ENCODE assay signal across 10 cellular contexts in the genomic region with DNA sequence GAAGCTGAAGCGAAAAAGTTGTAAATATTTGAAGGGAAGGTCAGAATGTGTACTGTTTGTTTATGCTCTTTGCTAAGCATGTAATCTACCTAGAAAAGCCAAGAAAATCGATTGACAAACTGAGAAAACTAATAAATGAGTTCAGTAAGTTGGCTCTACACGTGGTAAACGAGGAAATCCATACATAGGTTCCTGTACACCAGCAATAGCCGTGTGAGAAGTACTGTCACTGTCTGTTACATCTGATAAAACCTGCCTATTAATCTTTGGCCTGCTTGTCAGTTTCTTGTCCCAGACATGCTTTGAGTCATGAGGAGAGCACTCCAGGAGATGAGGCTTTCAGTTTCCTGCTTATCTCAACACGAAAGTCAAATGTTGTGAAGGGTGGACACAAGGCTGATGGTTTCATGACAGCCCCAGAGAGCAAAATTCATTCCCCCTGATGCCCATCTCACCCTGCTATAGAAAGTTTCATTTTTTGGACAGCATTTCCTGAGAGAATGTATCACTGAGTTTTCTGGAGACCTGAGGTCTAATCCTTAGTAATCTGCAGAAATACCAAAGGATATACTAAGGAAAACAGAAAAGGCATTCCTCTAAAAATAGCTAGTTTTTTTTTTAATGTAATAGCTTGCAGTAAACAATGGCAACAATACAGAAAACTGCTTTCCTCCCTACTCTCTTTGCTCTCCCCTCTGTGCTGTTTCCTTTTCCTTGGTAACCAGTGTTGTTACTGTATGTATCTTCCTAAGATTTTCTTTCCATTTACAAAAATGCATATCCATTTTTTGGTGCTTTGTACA. TPM values are rescaled to one million over a fixed set of nuclear protein-coding genes. Genes with fewer than 3 reads are reported as not detected.
A peak's percentile ranks its signal among the peaks of the same experiment; 100 is the strongest.
DNase-seq lines count a peak whose midpoint lies in the region; ATAC-seq, FAIRE-seq and TF ChIP-seq lines count a peak whose summit lies in the region.
"Had no signal": no experiment of that assay in that cellular context is flagged by ENCODE, and none has a peak within 500 bp of the region (broad histone marks: within the 10 kb centered on the region; RNA-seq: fewer than 3 reads in every experiment).

No MANE protein-coding gene starts in this region.

- peaks cover 68% of the 10 kb centered on the region for H3K79me2 ChIP-seq in K562 (ENCODE audit: control insufficient read depth, insufficient read depth, low read length)

- no peaks in the 10 kb centered on the region for H3K36me3 ChIP-seq in K562 (ENCODE audit: control insufficient read depth, insufficient read depth, low read length)
- H3K36me3 ChIP-seq: heart right ventricle had no signal

- peaks cover 5 to 22% of the 10 kb centered on the region in 2 experiments; a peak in 4 of 5 replicates for H3K4me1 ChIP-seq in K562 (replicated peaks in 1 of 2; ENCODE audit: control insufficient read depth in 2 of 2, insufficient read depth in 2 of 2, low read length in 2 of 2)

- H3K9me3 ChIP-seq in K562 (replicated peaks; ENCODE audit: control insufficient read depth, insufficient read depth, low read depth, low read length): no peaks in the 10 kb centered on the region

- ATAC-seq in HG03135 (IDR thresholded peaks at IDR 0.05; ENCODE audit: unreplicated experiment) (peak; percentile 68), K562 (peak; percentile 90), omental fat pad (ENCODE audit: low FRiP score) (peak; percentile 51)

- peak; percentile 25 for DNase-seq in GM19239 (ENCODE audit: insufficient read length, low spot score)
- DNase-seq in K562 (ENCODE audit: extremely low read depth in 1 of 4, low spot score in 3 of 4): peak; percentile 22 to 88 (median 54)
- no peak for DNase-seq in omental fat pad (ENCODE audit: low spot score)
- DNase-seq in KG1 (lab: John Stamatoyannopoulos, UW): no peak
- no peak for DNase-seq in NCI-H510A (lab: John Stamatoyannopoulos, UW)
- DNase-seq in iPS-NIHi7 (ENCODE audit: extremely low spot score): no peak
- no peak for DNase-seq in frontal cortex (ENCODE audit: low spot score in 2 of 2)
- DNase-seq: activated CD4-positive, alpha-beta T cell treated with anti-CD3 and anti-CD28 coated beads, Interleukin-2, amount 10 ng/mL, durations not matched to agents 24 days and 14 days; heart right ventricle had no signal

- 2% methylated on average over 6 of the region's 6 CpGs for WGBS in K562 (ENCODE audit: insufficient coverage, low coverage, missing lambda C conversion rate)

- CTCF ChIA-PET in K562 (lab: Yijun Ruan, JAX; ENCODE audit: low intra/inter-chr PET ratio): no interaction called here

- H3K4me3 ChIP-seq in K562: no peak overlapping the region
- H3K4me3 ChIP-seq: heart right ventricle had no signal

- peak overlapping the region; percentile 90 for H2AFZ ChIP-seq in K562 (ENCODE audit: low read depth, low read length)

- no peaks in the 10 kb centered on the region for H3K9me1 ChIP-seq in K562 (ENCODE audit: control insufficient read depth, insufficient read depth, low read length)

- peak overlapping the region; percentile 19 to 61; a peak in 3 of 4 replicates for H3K9ac ChIP-seq in K562 (ENCODE audit: insufficient read depth in 1 of 2, low read depth in 2 of 2, low read length in 2 of 2)

- no TSS peak for BruUV-seq in K562 (replicated peaks; lab: Mats Ljungman, UMichigan)

- peak; percentile 83 for TF ChIP-seq EP300 in K562 (IDR thresholded peaks at IDR 0.05; ENCODE audit: low read length)

- H3K27ac ChIP-seq in K562 (ENCODE audit: extremely low read depth, low read depth, low read length): peak overlapping the region; percentile 90

- H3K27me3 ChIP-seq in K562 (ENCODE audit: control insufficient read depth in 2 of 2, insufficient read depth in 2 of 2, low read length in 2 of 2): no peaks in the 10 kb centered on the region

- TF ChIP-seq CTCF in K562 (IDR thresholded peaks at IDR 0.05 in 2 of 3, conservative IDR thresholded peaks at IDR 0.05 in 1 of 3; ENCODE audit: insufficient read depth in 2 of 3, low read depth in 1 of 3, low read length in 3 of 3) (no peak), omental fat pad (IDR thresholded peaks at IDR 0.05) (no peak)

- H4K20me1 ChIP-seq in K562 (replicated peaks; ENCODE audit: control insufficient read depth, insufficient read depth, low read length): no peaks in the 10 kb centered on the region

- POLR2A ChIA-PET in K562 (lab: Yijun Ruan, JAX): interaction anchor here (0.7 kb wide), 1 partner anchor 18 kb away, joined by 5 read pairs; no protein-coding TSS in a partner anchor

- intact Hi-C loops in K562 (cut with micrococcal nuclease): no loop called here

- peak overlapping the region; percentile 61 for H3K4me2 ChIP-seq in K562 (ENCODE audit: insufficient read depth, low read length)

- peak; percentile 64 for FAIRE-seq in GM19239 (lab: Jason Lieb, UNC)
- peak; percentile 99 for FAIRE-seq in K562 (lab: Jason Lieb, UNC)
- FAIRE-seq in frontal cortex (lab: Jason Lieb, UNC): no peak

- 0 out of 4 replicates have a peak, but pooled peaks of 1 of the 2 experiments have one; percentile 12 for TF ChIP-seq RAD21 in K562 (CRISPR knock-in tag; conservative IDR thresholded peaks at IDR 0.05 in 1 of 2, IDR thresholded peaks at IDR 0.05 in 1 of 2)

- no peak for TF ChIP-seq POLR2A in K562 (conservative IDR thresholded peaks at IDR 0.05)

- in situ Hi-C loops in K562 (cut with MboI): no loop called here

TF ChIP-seq in K562, 482 proteins besides CTCF, POLR2A, EP300 and RAD21 (continues in another document):
- TF ChIP-seq KAT8 (IDR thresholded peaks at IDR 0.05; ENCODE audit: low read depth): no peak
- TF ChIP-seq SMARCE1 (IDR thresholded peaks at IDR 0.05): peak; percentile 79
- no peak for TF ChIP-seq NFXL1 (CRISPR knock-in tag; IDR thresholded peaks at IDR 0.05)
- TF ChIP-seq ZNF347 (CRISPR knock-in tag; IDR thresholded peaks at IDR 0.05; ENCODE audit: low read depth): no peak
- TF ChIP-seq HDAC1 (IDR thresholded peaks at IDR 0.05): peak in 1 of 2 experiments; percentile 83; a peak in 2 of 4 replicates
- no peak for TF ChIP-seq CUX1 (CRISPR knock-in tag; IDR thresholded peaks at IDR 0.05)
- no peak for TF ChIP-seq SMARCA5 (IDR thresholded peaks at IDR 0.05)
- TF ChIP-seq MECOM (CRISPR knock-in tag; IDR thresholded peaks at IDR 0.05): peak; percentile 98
- peak in 1 of 2 experiments; percentile 32; a peak in 1 of 4 replicates for TF ChIP-seq ARNT (IDR thresholded peaks at IDR 0.05)
- TF ChIP-seq ZSCAN29 (IDR thresholded peaks at IDR 0.05): no peak
- no peak for TF ChIP-seq ZBTB1 (CRISPR knock-in tag; IDR thresholded peaks at IDR 0.05; ENCODE audit: borderline replicate concordance, low read depth)
- peak; percentile 65; the same call in 1 of the 2 replicates for TF ChIP-seq ZEB2 (IDR thresholded peaks at IDR 0.05)

RNA-seq across cellular contexts. Expression of gene BMPR1A, which starts 18.8 kb away (rescaled TPM):
- total RNA-seq in K562 (2011; cell fraction: chromatin; rRNA removed; ENCODE audit: low replicate concordance): 13.1 and 30.9 TPM in 2 replicates
- 5.5 and 9.3 TPM in 2 replicates for total RNA-seq in K562 (2011; cell fraction: nucleolus; rRNA removed)
- 16.1 and 21.3 TPM in 2 replicates for total RNA-seq in K562 (2011; cell fraction: nucleoplasm; rRNA removed)
- total RNA-seq in K562 (2014; rRNA removed) (6.8 and 7.0 TPM in 2 replicates), K562 (2014; rRNA removed; fragmentation: Illumina TruSeq; extraction: Trizol) (15.3 and 20.0 TPM in 2 replicates), K562 (2015; rRNA removed; fragmentation: Illumina TruSeq; extraction: Trizol) (16.7 and 17.5 TPM in 2 replicates), K562 (2021) (14.2 and 15.6 TPM in 2 replicates), omental fat pad (10 to 100 TPM; 26.5 to 44.9 (median 37.1) TPM), frontal cortex (46.5 TPM)
- polyA plus RNA-seq in K562 (2011; rRNA removed) (8.6 and 9.7 TPM in 2 replicates), K562 (2014; fragmentation: Illumina TruSeq; extraction: Trizol) (8.9 and 9.1 TPM in 2 replicates), K562 (2014; fragmentation: Nextera tagmentation; extraction: Ambion mirVana) (1 to 10 TPM; 1.6 to 1.9 TPM), K562 (2014; rRNA removed) (5.8 and 7.4 TPM in 2 replicates)
- 2.1 and 4.3 TPM in 2 replicates for polyA plus RNA-seq in K562 (2011; cell fraction: cytosol; rRNA removed)
- polyA plus RNA-seq in K562 (2011; cell fraction: nucleus; rRNA removed): 3.5 and 5.3 TPM in 2 replicates
- polyA plus RNA-seq in K562 (2012): 7.6 and 7.8 TPM in 2 replicates
- 34.1 and 45.2 TPM in 2 replicates for polyA minus RNA-seq in K562 (2011; rRNA and poly(A)+ RNA removed)
- 7.3 and 9.7 TPM in 2 replicates for polyA minus RNA-seq in K562 (2011; cell fraction: cytosol; rRNA and poly(A)+ RNA removed)
- 3.6 and 10.4 TPM in 2 replicates for polyA minus RNA-seq in K562 (2011; cell fraction: nucleus; rRNA and poly(A)+ RNA removed)

Comparison
In these comparisons a context has a peak if more than half of its experiments do, and no peak if none do; other contexts are left out.
1. DNase-seq: peak in GM19239 (single experiment) and K562 (4 of 4); none in omental fat pad (single experiment), KG1 (single experiment), NCI-H510A (single experiment), iPS-NIHi7 (single experiment) and frontal cortex (0 of 2).
2. Peak in every context shown above with its lines, with median percentiles within 50 percentile points of each other: ATAC-seq.